3 cellular contexts compared by ENCODE assay signal in the genomic region with DNA sequence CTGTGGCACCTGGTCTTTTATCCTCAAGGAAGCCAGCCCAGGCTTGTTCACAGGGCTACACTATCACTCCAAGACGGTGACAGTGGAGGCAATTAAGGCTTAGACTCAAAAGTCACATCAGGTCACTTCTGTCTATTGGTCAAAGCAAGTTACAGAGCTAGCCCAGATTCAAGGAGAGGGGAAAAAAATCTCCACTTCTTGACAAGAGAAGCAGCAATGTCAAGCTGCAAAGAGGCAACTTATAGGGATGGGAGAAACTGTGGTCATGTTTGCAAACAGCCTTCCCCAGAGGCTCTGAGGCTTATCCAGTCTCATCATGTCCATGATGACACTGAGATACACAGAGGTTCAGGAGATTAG.
TF ChIP-seq lines count a peak whose summit lies in the region.

No MANE protein-coding gene starts in this region.

TF ChIP-seq in IMR-90, 13 proteins besides CTCF, POLR2A, EP300 and RAD21:
- TF ChIP-seq CEBPB (IDR thresholded peaks at IDR 0.05; ENCODE audit: low read depth, low read length) (no peak), SMC3 (IDR thresholded peaks at IDR 0.05; ENCODE audit: low read depth, low read length) (no peak), RFX5 (IDR thresholded peaks at IDR 0.05; ENCODE audit: low read depth, low read length) (no peak)
- TF ChIP-seq, protein P1, sequence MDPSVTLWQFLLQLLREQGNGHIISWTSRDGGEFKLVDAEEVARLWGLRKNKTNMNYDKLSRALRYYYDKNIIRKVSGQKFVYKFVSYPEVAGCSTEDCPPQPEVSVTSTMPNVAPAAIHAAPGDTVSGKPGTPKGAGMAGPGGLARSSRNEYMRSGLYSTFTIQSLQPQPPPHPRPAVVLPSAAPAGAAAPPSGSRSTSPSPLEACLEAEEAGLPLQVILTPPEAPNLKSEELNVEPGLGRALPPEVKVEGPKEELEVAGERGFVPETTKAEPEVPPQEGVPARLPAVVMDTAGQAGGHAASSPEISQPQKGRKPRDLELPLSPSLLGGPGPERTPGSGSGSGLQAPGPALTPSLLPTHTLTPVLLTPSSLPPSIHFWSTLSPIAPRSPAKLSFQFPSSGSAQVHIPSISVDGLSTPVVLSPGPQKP (IDR thresholded peaks at IDR 0.05; ENCODE audit: borderline replicate concordance, low read depth, low read length) = no peak

TF ChIP-seq in K562, 482 proteins besides CTCF, POLR2A, EP300 and RAD21 (continues in another document):
- TF ChIP-seq CBFA2T3 (IDR thresholded peaks at IDR 0.05) (peak; percentile 86), MAFG (tag; conservative IDR thresholded peaks at IDR 0.05) (no peak), LCOR (CRISPR knock-in tag; IDR thresholded peaks at IDR 0.05) (no peak), ZNF146 (CRISPR knock-in tag; IDR thresholded peaks at IDR 0.05; ENCODE audit: unreplicated experiment) (no peak), RBFOX2 (IDR thresholded peaks at IDR 0.05; ENCODE audit: low read depth, low read length) (no peak), ZNF696 (CRISPR knock-in tag; conservative IDR thresholded peaks at IDR 0.05) (no peak), EP400 (IDR thresholded peaks at IDR 0.05) (no peak), MCM2 (IDR thresholded peaks at IDR 0.05; ENCODE audit: low read depth) (no peak), MTF1 (CRISPR knock-in tag; IDR thresholded peaks at IDR 0.05; ENCODE audit: borderline replicate concordance) (no peak), JUND (IDR thresholded peaks at IDR 0.05; ENCODE audit: borderline replicate concordance, low read depth, low read length) (no peak), JUND (tag; IDR thresholded peaks at IDR 0.05; ENCODE audit: borderline replicate concordance, low read depth, low read length) (0 out of 3 replicates have a peak, but pooled peaks have one; percentile 11), TCF3 (CRISPR knock-in tag; IDR thresholded peaks at IDR 0.05) (peak; percentile 55), SMARCE1 (IDR thresholded peaks at IDR 0.05) (0 out of 2 replicates have a peak, but pooled peaks have one; percentile 12), NFIC (IDR thresholded peaks at IDR 0.05) (0 out of 2 replicates have a peak, but pooled peaks have one; percentile 10), KHSRP (IDR thresholded peaks at IDR 0.05) (no peak), NCOR1 (IDR thresholded peaks at IDR 0.05) (peak; percentile 60; the same call in 1 of the 2 replicates), GATAD2A (IDR thresholded peaks at IDR 0.05) (no peak), ZNF12 (CRISPR knock-in tag; IDR thresholded peaks at IDR 0.05) (no peak), POLR2AphosphoS5 (IDR thresholded peaks at IDR 0.05; ENCODE audit: control insufficient read depth, insufficient read depth, low read depth, low read length) (peak; percentile 41; the same call in 1 of the 2 replicates), SMARCB1 (IDR thresholded peaks at IDR 0.05; ENCODE audit: insufficient read length, low read depth) (no peak), SMARCC2 (IDR thresholded peaks at IDR 0.05; ENCODE audit: low read depth) (no peak), TGIF2 (CRISPR knock-in tag; IDR thresholded peaks at IDR 0.05) (no peak), IRF9 (tag; IDR thresholded peaks at IDR 0.05) (no peak), CHD2 (IDR thresholded peaks at IDR 0.05; ENCODE audit: low read depth, low read length) (no peak)
- TF ChIP-seq, protein P2, sequence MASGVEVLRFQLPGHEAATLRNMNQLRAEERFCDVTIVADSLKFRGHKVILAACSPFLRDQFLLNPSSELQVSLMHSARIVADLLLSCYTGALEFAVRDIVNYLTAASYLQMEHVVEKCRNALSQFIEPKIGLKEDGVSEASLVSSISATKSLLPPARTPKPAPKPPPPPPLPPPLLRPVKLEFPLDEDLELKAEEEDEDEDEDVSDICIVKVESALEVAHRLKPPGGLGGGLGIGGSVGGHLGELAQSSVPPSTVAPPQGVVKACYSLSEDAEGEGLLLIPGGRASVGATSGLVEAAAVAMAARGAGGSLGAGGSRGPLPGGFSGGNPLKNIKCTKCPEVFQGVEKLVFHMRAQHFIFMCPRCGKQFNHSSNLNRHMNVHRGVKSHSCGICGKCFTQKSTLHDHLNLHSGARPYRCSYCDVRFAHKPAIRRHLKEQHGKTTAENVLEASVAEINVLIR (CRISPR knock-in tag; IDR thresholded peaks at IDR 0.05) = no peak
- TF ChIP-seq, protein P3, sequence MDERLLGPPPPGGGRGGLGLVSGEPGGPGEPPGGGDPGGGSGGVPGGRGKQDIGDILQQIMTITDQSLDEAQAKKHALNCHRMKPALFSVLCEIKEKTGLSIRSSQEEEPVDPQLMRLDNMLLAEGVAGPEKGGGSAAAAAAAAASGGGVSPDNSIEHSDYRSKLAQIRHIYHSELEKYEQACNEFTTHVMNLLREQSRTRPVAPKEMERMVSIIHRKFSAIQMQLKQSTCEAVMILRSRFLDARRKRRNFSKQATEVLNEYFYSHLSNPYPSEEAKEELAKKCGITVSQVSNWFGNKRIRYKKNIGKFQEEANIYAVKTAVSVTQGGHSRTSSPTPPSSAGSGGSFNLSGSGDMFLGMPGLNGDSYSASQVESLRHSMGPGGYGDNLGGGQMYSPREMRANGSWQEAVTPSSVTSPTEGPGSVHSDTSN (CRISPR knock-in tag; IDR thresholded peaks at IDR 0.05; ENCODE audit: low read depth) = no peak
- TF ChIP-seq, protein P3 (tag; conservative IDR thresholded peaks at IDR 0.05; ENCODE audit: low read depth) = peak; percentile 31; the same call in 1 of the 2 replicates
- TF ChIP-seq, protein P4, sequence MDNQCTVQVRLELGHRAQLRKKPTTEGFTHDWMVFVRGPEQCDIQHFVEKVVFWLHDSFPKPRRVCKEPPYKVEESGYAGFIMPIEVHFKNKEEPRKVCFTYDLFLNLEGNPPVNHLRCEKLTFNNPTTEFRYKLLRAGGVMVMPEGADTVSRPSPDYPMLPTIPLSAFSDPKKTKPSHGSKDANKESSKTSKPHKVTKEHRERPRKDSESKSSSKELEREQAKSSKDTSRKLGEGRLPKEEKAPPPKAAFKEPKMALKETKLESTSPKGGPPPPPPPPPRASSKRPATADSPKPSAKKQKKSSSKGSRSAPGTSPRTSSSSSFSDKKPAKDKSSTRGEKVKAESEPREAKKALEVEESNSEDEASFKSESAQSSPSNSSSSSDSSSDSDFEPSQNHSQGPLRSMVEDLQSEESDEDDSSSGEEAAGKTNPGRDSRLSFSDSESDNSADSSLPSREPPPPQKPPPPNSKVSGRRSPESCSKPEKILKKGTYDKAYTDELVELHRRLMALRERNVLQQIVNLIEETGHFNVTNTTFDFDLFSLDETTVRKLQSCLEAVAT (IDR thresholded peaks at IDR 0.05) = no peak

TF ChIP-seq in GM12891, 5 proteins besides CTCF, POLR2A, EP300 and RAD21:
- TF ChIP-seq SPI1 (IDR thresholded peaks at IDR 0.05; ENCODE audit: low read depth, low read length) (no peak), POLR2AphosphoS5 (IDR thresholded peaks at IDR 0.05; ENCODE audit: low read depth, low read length) (no peak), PAX5 (IDR thresholded peaks at IDR 0.05; ENCODE audit: insufficient read depth, low read length, severe bottlenecking) (no peak), TAF1 (IDR thresholded peaks at IDR 0.05; ENCODE audit: low read depth, low read length) (no peak), POU2F2 (IDR thresholded peaks at IDR 0.05; ENCODE audit: low read depth, low read length) (no peak)
